ENCODE assay signal across 18 cellular contexts in genomic region chr14:38074091-38074490, GRCh38.
A peak's percentile ranks its signal among the peaks of the same experiment; 100 is the strongest.
DNase-seq lines count a peak whose midpoint lies in the region; ATAC-seq, FAIRE-seq and TF ChIP-seq lines count a peak whose summit lies in the region.
"Had no signal": no experiment of that assay in that cellular context is flagged by ENCODE, and none has a peak within 500 bp of the region (broad histone marks: within the 10 kb centered on the region; RNA-seq: fewer than 3 reads in every experiment).

No MANE protein-coding gene starts in this region.

- peak overlapping the region; percentile 26 to 90 for H3K27ac Mint-ChIP-seq in effector memory CD8-positive, alpha-beta T cell
- H3K27ac Mint-ChIP-seq: naive B cell had no signal

- no peaks in the 10 kb centered on the region for H3K27me3 Mint-ChIP-seq in effector memory CD8-positive, alpha-beta T cell
- H3K27me3 Mint-ChIP-seq: naive B cell had no signal

- no peaks in the 10 kb centered on the region for H3K9me2 ChIP-seq in OCI-LY7 (ENCODE audit: insufficient read depth, low read length)

- H4K20me1 ChIP-seq in HepG2 (ENCODE audit: insufficient read depth, low read length): no peaks in the 10 kb centered on the region
- no peaks in the 10 kb centered on the region for H4K20me1 ChIP-seq in OCI-LY7 (ENCODE audit: insufficient read depth, low read length)

- no peaks in the 10 kb centered on the region for H3K27me3 ChIP-seq in HepG2 (ENCODE audit: control insufficient read depth in 1 of 2, insufficient read depth in 2 of 2, low read length in 2 of 2)
- H3K27me3 ChIP-seq in right lobe of liver: no peaks in the 10 kb centered on the region
- no peaks in the 10 kb centered on the region for H3K27me3 ChIP-seq in transverse colon
- H3K27me3 ChIP-seq: spleen, thyroid gland had no signal

- DNase-seq in HepG2 (ENCODE audit: low spot score) (no peak), right lobe of liver (no peak), OCI-LY7 (ENCODE audit: low spot score) (peak; percentile 12), transverse colon (no peak), NCI-H748 treated with DMSO at 0.1 percent for 48 hours (lab: John Stamatoyannopoulos, UW) (no peak)
- no peak for DNase-seq in effector memory CD8-positive, alpha-beta T cell
- DNase-seq: dermis blood vessel endothelial cell, erythroblast, KBM-7, naive B cell, NCI-H1105, NCI-H69, spleen, thyroid gland had no signal

- H3K4me2 ChIP-seq in HepG2 (ENCODE audit: low read depth, low read length) (no peak overlapping the region), OCI-LY7 (ENCODE audit: low read length) (peak overlapping the region; percentile 28; the same call in 1 of the 2 replicates)

- CTCF ChIA-PET in HepG2 (lab: Yijun Ruan, JAX; ENCODE audit: low intra/inter-chr PET ratio, low total read pairs): no interaction called here
- CTCF ChIA-PET in OCI-LY7 (lab: Charles Lee; ENCODE audit: unreplicated experiment): no interaction called here

- H3K4me3 ChIP-seq in HepG2 (replicated peaks in 1 of 3; ENCODE audit: insufficient read depth in 1 of 3, low read depth in 2 of 3, low read length in 3 of 3) (no peak overlapping the region), right lobe of liver (no peak overlapping the region), OCI-LY7 (ENCODE audit: low read depth, low read length, poor library complexity, severe bottlenecking) (no peak overlapping the region), transverse colon (no peak overlapping the region)
- H3K4me3 ChIP-seq: SK-N-MC, thyroid gland had no signal

- no peak for TF ChIP-seq CTCF in HepG2 (CRISPR knock-in tag; IDR thresholded peaks at IDR 0.05)
- no peak for TF ChIP-seq CTCF in right lobe of liver (IDR thresholded peaks at IDR 0.05)
- TF ChIP-seq CTCF in OCI-LY7 (conservative IDR thresholded peaks at IDR 0.05; ENCODE audit: low read length): no peak
- no peak for TF ChIP-seq CTCF in transverse colon (IDR thresholded peaks at IDR 0.05)

- FAIRE-seq in HepG2 (lab: Jason Lieb, UNC): no peak
- FAIRE-seq: TTC549 had no signal

- no peaks in the 10 kb centered on the region for H3K79me2 ChIP-seq in HepG2 (ENCODE audit: insufficient read depth, low read length)
- no peaks in the 10 kb centered on the region for H3K79me2 ChIP-seq in OCI-LY7 (ENCODE audit: insufficient read depth, low read depth, low read length)

- no TSS peak for BruUV-seq in HepG2 (replicated peaks; lab: Mats Ljungman, UMichigan)
- no TSS peak for BruUV-seq in OCI-LY7 (replicated peaks; lab: Mats Ljungman, UMichigan)

- in situ Hi-C loops in HepG2 (cut with HindIII; ENCODE audit: extremely low pct_ligation_motif_present, low pct_unique_long_range_greater_than_20kb): no loop called here
- in situ Hi-C loops in transverse colon (cut with MboI; ENCODE audit: low pct_ligation_motif_present in 1 of 4, low pct_unique_long_range_greater_than_20kb in 1 of 4, low sequenced_read_pairs in 3 of 4): no loop called here

- 0% methylated on average over 1 of the region's 1 CpG for WGBS in HepG2 (ENCODE audit: low lambda C conversion rate)
- WGBS in right lobe of liver (ENCODE audit: insufficient coverage, low coverage, low lambda C conversion rate, missing lambda C conversion rate): 57% methylated on average over 1 of the region's 1 CpG
- WGBS in transverse colon (ENCODE audit: low coverage in 1 of 2), 2 donors: 48 to 78% methylated on average over 1 of the region's 1 CpG

- no peaks in the 10 kb centered on the region for H3K9me3 ChIP-seq in HepG2 (ENCODE audit: low read length)
- no peaks in the 10 kb centered on the region for H3K9me3 ChIP-seq in right lobe of liver
- H3K9me3 ChIP-seq in OCI-LY7 (ENCODE audit: low read length): peaks cover 18% of the 10 kb centered on the region
- H3K9me3 ChIP-seq in transverse colon: no peaks in the 10 kb centered on the region
- H3K9me3 ChIP-seq: thyroid gland had no signal

- peaks cover 11 to 59% of the 10 kb centered on the region in 2 donors for H3K4me1 Mint-ChIP-seq in effector memory CD8-positive, alpha-beta T cell (ENCODE audit: low read depth in 2 of 2)
- H3K4me1 Mint-ChIP-seq: naive B cell had no signal

- TF ChIP-seq EP300 in HepG2 (IDR thresholded peaks at IDR 0.05; ENCODE audit: low read depth in 2 of 2, low read length in 2 of 2): no peak
- TF ChIP-seq EP300 in HepG2 (CRISPR knock-in tag; IDR thresholded peaks at IDR 0.05; ENCODE audit: borderline replicate concordance): no peak
- TF ChIP-seq EP300 in transverse colon (IDR thresholded peaks at IDR 0.05; ENCODE audit: low read depth): no peak

- H2AFZ ChIP-seq in HepG2 (ENCODE audit: low read length) (no peak overlapping the region), OCI-LY7 (ENCODE audit: low read length) (peak overlapping the region; percentile 84)

- ATAC-seq in HepG2 (no peak; the same call in 1 of the 3 replicates), right lobe of liver (no peak), HG03196 (IDR thresholded peaks at IDR 0.05; ENCODE audit: unreplicated experiment) (no peak), GM18861 (IDR thresholded peaks at IDR 0.05; ENCODE audit: unreplicated experiment) (no peak)
- ATAC-seq in effector memory CD8-positive, alpha-beta T cell (replicated peaks): no peak

- no peaks in the 10 kb centered on the region for H3K9me3 Mint-ChIP-seq in effector memory CD8-positive, alpha-beta T cell

- H3K36me3 ChIP-seq in HepG2 (replicated peaks in 1 of 2; ENCODE audit: control insufficient read depth in 1 of 2, insufficient read depth in 2 of 2, low read length in 2 of 2) (no peaks in the 10 kb centered on the region), right lobe of liver (no peaks in the 10 kb centered on the region), OCI-LY7 (ENCODE audit: insufficient read depth, low read length) (no peaks in the 10 kb centered on the region; the same call in 1 of the 2 replicates), transverse colon (no peaks in the 10 kb centered on the region)
- H3K36me3 ChIP-seq: spleen, thyroid gland had no signal

- TF ChIP-seq POLR2A in HepG2 (IDR thresholded peaks at IDR 0.05; ENCODE audit: insufficient read depth in 1 of 2, low read depth in 2 of 2, low read length in 2 of 2) (no peak), right lobe of liver (IDR thresholded peaks at IDR 0.05) (no peak), transverse colon (IDR thresholded peaks at IDR 0.05) (no peak)

- H3K4me3 Mint-ChIP-seq in effector memory CD8-positive, alpha-beta T cell: peak overlapping the region; percentile 37 to 76
- H3K4me3 Mint-ChIP-seq: naive B cell had no signal

- H3K27ac ChIP-seq in HepG2 (ENCODE audit: extremely low read length, insufficient read depth, low read length) (no peak overlapping the region), right lobe of liver (no peak overlapping the region), OCI-LY7 (ENCODE audit: low read depth, low read length, poor library complexity, severe bottlenecking) (no peak overlapping the region), transverse colon (no peak overlapping the region)
- H3K27ac ChIP-seq: SK-N-MC, thyroid gland had no signal

- POLR2A ChIA-PET in HepG2 (lab: Yijun Ruan, JAX): no interaction called here
- POLR2A ChIA-PET in OCI-LY7 (lab: Charles Lee): interaction anchor here (0.7 to 1.5 kb wide), 6 partner anchors 11 to 71 kb away, joined by 3 to 5 read pairs (median 3); no protein-coding TSS in a partner anchor

- intact Hi-C loops in HepG2 (cut with micrococcal nuclease; ENCODE audit: unreplicated experiment): no loop called here
- intact Hi-C loops in right lobe of liver (cut with DNase I): no loop called here
- intact Hi-C loops in OCI-LY7 (cut with micrococcal nuclease; ENCODE audit: unreplicated experiment): loop anchor here (10.0 kb wide), 1 partner anchor 121 kb away; no protein-coding TSS in a partner anchor
- intact Hi-C loops in transverse colon (cut with DNase I; ENCODE audit: low total_unique reads): no loop called here

- peaks cover 5% of the 10 kb centered on the region for H3K36me3 Mint-ChIP-seq in effector memory CD8-positive, alpha-beta T cell (ENCODE audit: insufficient read depth)
- H3K36me3 Mint-ChIP-seq: naive B cell had no signal

- no peaks in the 10 kb centered on the region for H3K4me1 ChIP-seq in HepG2 (ENCODE audit: insufficient read depth, low read length)
- H3K4me1 ChIP-seq in right lobe of liver: peaks cover 0 to 6% (median 0%) of the 10 kb centered on the region in 4 donors
- peaks cover 34% of the 10 kb centered on the region for H3K4me1 ChIP-seq in OCI-LY7 (ENCODE audit: insufficient read depth, low read length, poor library complexity, severe bottlenecking)
- peaks cover 0 to 4% (median 0%) of the 10 kb centered on the region in 4 donors for H3K4me1 ChIP-seq in transverse colon
- H3K4me1 ChIP-seq: thyroid gland had no signal

- no peak overlapping the region for H3K9ac ChIP-seq in HepG2 (ENCODE audit: insufficient read depth, low read depth, low read length)

- no peak for TF ChIP-seq RAD21 in HepG2 (CRISPR knock-in tag; IDR thresholded peaks at IDR 0.05)

TF ChIP-seq in HepG2, 621 proteins besides CTCF, POLR2A, EP300 and RAD21:
- 0 out of 2 replicates have a peak, but pooled peaks have one; percentile 2 for TF ChIP-seq CREB1 (IDR thresholded peaks at IDR 0.05)
- no peak for TF ChIP-seq CREB1 (CRISPR knock-in tag; IDR thresholded peaks at IDR 0.05)
- TF ChIP-seq NCOA1 (CRISPR knock-in tag; IDR thresholded peaks at IDR 0.05): no peak
TF ChIP-seq in HepG2: peak in this region for 1.
